ENCODE assay signal across 2 cellular contexts in genomic region chr3:151806838-151807237, GRCh38.
A peak's percentile ranks its signal among the peaks of the same experiment; 100 is the strongest.
TF ChIP-seq lines count a peak whose summit lies in the region.

No MANE protein-coding gene starts in this region.

TF ChIP-seq in SK-N-SH, 30 proteins besides CTCF, POLR2A, EP300 and RAD21 (continued from another document):
- TF ChIP-seq, protein P1, sequence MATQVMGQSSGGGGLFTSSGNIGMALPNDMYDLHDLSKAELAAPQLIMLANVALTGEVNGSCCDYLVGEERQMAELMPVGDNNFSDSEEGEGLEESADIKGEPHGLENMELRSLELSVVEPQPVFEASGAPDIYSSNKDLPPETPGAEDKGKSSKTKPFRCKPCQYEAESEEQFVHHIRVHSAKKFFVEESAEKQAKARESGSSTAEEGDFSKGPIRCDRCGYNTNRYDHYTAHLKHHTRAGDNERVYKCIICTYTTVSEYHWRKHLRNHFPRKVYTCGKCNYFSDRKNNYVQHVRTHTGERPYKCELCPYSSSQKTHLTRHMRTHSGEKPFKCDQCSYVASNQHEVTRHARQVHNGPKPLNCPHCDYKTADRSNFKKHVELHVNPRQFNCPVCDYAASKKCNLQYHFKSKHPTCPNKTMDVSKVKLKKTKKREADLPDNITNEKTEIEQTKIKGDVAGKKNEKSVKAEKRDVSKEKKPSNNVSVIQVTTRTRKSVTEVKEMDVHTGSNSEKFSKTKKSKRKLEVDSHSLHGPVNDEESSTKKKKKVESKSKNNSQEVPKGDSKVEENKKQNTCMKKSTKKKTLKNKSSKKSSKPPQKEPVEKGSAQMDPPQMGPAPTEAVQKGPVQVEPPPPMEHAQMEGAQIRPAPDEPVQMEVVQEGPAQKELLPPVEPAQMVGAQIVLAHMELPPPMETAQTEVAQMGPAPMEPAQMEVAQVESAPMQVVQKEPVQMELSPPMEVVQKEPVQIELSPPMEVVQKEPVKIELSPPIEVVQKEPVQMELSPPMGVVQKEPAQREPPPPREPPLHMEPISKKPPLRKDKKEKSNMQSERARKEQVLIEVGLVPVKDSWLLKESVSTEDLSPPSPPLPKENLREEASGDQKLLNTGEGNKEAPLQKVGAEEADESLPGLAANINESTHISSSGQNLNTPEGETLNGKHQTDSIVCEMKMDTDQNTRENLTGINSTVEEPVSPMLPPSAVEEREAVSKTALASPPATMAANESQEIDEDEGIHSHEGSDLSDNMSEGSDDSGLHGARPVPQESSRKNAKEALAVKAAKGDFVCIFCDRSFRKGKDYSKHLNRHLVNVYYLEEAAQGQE (IDR thresholded peaks at IDR 0.05; ENCODE audit: low read depth, low read length), result no peak
- TF ChIP-seq GATA2 (CRISPR knock-in tag; IDR thresholded peaks at IDR 0.05), result no peak
- TF ChIP-seq, protein P2, sequence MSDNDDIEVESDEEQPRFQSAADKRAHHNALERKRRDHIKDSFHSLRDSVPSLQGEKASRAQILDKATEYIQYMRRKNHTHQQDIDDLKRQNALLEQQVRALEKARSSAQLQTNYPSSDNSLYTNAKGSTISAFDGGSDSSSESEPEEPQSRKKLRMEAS (IDR thresholded peaks at IDR 0.05; ENCODE audit: low read depth), result peak; percentile 32; the same call in 1 of the 2 replicates
- no peak for TF ChIP-seq TCF12 (IDR thresholded peaks at IDR 0.05)

TF ChIP-seq in K562, 482 proteins besides CTCF, POLR2A, EP300 and RAD21 (continued from another document):
- TF ChIP-seq, protein P3, sequence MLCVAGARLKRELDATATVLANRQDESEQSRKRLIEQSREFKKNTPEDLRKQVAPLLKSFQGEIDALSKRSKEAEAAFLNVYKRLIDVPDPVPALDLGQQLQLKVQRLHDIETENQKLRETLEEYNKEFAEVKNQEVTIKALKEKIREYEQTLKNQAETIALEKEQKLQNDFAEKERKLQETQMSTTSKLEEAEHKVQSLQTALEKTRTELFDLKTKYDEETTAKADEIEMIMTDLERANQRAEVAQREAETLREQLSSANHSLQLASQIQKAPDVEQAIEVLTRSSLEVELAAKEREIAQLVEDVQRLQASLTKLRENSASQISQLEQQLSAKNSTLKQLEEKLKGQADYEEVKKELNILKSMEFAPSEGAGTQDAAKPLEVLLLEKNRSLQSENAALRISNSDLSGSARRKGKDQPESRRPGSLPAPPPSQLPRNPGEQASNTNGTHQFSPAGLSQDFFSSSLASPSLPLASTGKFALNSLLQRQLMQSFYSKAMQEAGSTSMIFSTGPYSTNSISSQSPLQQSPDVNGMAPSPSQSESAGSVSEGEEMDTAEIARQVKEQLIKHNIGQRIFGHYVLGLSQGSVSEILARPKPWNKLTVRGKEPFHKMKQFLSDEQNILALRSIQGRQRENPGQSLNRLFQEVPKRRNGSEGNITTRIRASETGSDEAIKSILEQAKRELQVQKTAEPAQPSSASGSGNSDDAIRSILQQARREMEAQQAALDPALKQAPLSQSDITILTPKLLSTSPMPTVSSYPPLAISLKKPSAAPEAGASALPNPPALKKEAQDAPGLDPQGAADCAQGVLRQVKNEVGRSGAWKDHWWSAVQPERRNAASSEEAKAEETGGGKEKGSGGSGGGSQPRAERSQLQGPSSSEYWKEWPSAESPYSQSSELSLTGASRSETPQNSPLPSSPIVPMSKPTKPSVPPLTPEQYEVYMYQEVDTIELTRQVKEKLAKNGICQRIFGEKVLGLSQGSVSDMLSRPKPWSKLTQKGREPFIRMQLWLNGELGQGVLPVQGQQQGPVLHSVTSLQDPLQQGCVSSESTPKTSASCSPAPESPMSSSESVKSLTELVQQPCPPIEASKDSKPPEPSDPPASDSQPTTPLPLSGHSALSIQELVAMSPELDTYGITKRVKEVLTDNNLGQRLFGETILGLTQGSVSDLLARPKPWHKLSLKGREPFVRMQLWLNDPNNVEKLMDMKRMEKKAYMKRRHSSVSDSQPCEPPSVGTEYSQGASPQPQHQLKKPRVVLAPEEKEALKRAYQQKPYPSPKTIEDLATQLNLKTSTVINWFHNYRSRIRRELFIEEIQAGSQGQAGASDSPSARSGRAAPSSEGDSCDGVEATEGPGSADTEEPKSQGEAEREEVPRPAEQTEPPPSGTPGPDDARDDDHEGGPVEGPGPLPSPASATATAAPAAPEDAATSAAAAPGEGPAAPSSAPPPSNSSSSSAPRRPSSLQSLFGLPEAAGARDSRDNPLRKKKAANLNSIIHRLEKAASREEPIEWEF (CRISPR knock-in tag; IDR thresholded peaks at IDR 0.05), result no peak
- TF ChIP-seq ZNF76 (CRISPR knock-in tag; IDR thresholded peaks at IDR 0.05; ENCODE audit: borderline replicate concordance), result no peak
- no peak for TF ChIP-seq CBFA2T3 (IDR thresholded peaks at IDR 0.05)
- TF ChIP-seq ESRRA (IDR thresholded peaks at IDR 0.05; ENCODE audit: borderline replicate concordance, low read depth), result no peak
- no peak for TF ChIP-seq NR0B1 (IDR thresholded peaks at IDR 0.05; ENCODE audit: partially characterized antibody)
- no peak for TF ChIP-seq DMBX1 (CRISPR knock-in tag; IDR thresholded peaks at IDR 0.05; ENCODE audit: borderline replicate concordance)
- TF ChIP-seq, protein P4, sequence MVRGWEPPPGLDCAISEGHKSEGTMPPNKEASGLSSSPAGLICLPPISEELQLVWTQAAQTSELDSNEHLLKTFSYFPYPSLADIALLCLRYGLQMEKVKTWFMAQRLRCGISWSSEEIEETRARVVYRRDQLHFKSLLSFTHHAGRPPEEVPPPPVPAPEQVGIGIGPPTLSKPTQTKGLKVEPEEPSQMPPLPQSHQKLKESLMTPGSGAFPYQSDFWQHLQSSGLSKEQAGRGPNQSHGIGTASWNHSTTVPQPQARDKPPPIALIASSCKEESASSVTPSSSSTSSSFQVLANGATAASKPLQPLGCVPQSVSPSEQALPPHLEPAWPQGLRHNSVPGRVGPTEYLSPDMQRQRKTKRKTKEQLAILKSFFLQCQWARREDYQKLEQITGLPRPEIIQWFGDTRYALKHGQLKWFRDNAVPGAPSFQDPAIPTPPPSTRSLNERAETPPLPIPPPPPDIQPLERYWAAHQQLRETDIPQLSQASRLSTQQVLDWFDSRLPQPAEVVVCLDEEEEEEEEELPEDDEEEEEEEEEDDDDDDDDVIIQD (CRISPR knock-in tag; IDR thresholded peaks at IDR 0.05), result no peak
- no peak for TF ChIP-seq GATAD2B (IDR thresholded peaks at IDR 0.05; ENCODE audit: borderline replicate concordance)
- no peak for TF ChIP-seq USF2 (CRISPR knock-in tag; IDR thresholded peaks at IDR 0.05)
- TF ChIP-seq, protein P5, sequence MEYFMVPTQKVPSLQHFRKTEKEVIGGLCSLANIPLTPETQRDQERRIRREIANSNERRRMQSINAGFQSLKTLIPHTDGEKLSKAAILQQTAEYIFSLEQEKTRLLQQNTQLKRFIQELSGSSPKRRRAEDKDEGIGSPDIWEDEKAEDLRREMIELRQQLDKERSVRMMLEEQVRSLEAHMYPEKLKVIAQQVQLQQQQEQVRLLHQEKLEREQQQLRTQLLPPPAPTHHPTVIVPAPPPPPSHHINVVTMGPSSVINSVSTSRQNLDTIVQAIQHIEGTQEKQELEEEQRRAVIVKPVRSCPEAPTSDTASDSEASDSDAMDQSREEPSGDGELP (CRISPR knock-in tag; IDR thresholded peaks at IDR 0.05; ENCODE audit: borderline replicate concordance), result no peak
- no peak for TF ChIP-seq CBFB (CRISPR knock-in tag; IDR thresholded peaks at IDR 0.05)
- no peak for TF ChIP-seq KDM4B (IDR thresholded peaks at IDR 0.05; ENCODE audit: borderline replicate concordance in 2 of 2, low read depth in 1 of 2)
- TF ChIP-seq NEUROD1 (IDR thresholded peaks at IDR 0.05; ENCODE audit: borderline replicate concordance, low read depth, low read length, partially characterized antibody), result no peak
